Comparison of ENCODE assay signal across 8 cellular contexts in the genomic region with DNA sequence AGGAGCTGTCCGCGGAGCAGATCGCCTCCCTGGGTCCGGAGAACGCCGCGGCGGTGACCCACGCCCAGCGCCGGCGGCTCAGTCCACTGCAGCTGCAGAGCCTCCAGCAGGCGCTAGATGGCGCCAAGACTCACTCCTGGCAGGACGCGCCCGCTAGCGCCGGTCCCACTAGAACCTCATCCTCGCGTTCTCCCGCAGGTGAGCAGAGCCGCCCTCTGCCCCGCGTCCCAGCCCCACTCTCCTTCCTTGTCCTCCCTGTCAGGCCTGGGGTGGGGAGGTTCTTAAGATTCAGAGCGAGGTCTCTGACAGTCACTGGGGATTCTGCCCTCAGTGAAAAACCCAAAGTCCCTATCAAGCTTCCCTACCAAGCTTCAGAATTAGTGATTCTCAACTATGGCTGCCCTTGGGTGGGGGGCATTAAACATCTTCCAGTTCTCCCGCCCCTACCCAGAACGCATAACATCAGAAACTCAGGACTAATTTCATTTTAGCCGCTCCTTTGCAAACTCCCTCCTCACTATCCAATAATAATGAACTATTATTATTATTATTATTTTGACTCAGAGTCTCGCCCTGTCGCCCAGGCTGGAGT.
DNase-seq lines count a peak whose midpoint lies in the region; ATAC-seq, FAIRE-seq and TF ChIP-seq lines count a peak whose summit lies in the region.
"Not testable (repeated sequence)": the region's sequence is repeated elsewhere in the genome, so short reads cannot be mapped to it uniquely, and the experiment has no call there.

No MANE protein-coding gene starts in this region.

- not testable (repeated sequence) for TF ChIP-seq EP300 in HepG2 (IDR thresholded peaks at IDR 0.05; ENCODE audit: low read depth in 2 of 2, low read length in 2 of 2); HepG2 (CRISPR knock-in tag; IDR thresholded peaks at IDR 0.05; ENCODE audit: borderline replicate concordance)

- not testable (repeated sequence) for BruUV-seq in HepG2 (replicated peaks; lab: Mats Ljungman, UMichigan)

- H3K4me3 Mint-ChIP-seq in T-cell: not testable (repeated sequence)

- H3K27ac Mint-ChIP-seq in T-cell: not testable (repeated sequence)

- peak; percentile 30 for FAIRE-seq in HepG2 (lab: Jason Lieb, UNC)

- not testable (repeated sequence) for TF ChIP-seq POLR2A in body of pancreas (IDR thresholded peaks at IDR 0.05); HepG2 (IDR thresholded peaks at IDR 0.05; ENCODE audit: insufficient read depth in 1 of 2, low read depth in 2 of 2, low read length in 2 of 2)

- not testable (repeated sequence) for H2AFZ ChIP-seq in HepG2 (ENCODE audit: low read length)

- peak; percentile 72 for ATAC-seq in GM18511 (IDR thresholded peaks at IDR 0.05; ENCODE audit: unreplicated experiment)
- peak; percentile 30 for ATAC-seq in GM19468 (IDR thresholded peaks at IDR 0.05; ENCODE audit: extremely low read depth, unreplicated experiment)
- peak; percentile 94 for ATAC-seq in HG02642 (IDR thresholded peaks at IDR 0.05; ENCODE audit: poor library complexity, unreplicated experiment)
- ATAC-seq in HG03139 (IDR thresholded peaks at IDR 0.05; ENCODE audit: unreplicated experiment): peak; percentile 79
- ATAC-seq in T-cell (replicated peaks in 1 of 4): peak; percentile 87 to 97 (median 96)
- ATAC-seq in body of pancreas: peak; percentile 90
- ATAC-seq in HepG2: peak; percentile 99
- peak; percentile 77 for ATAC-seq in stimulated activated naive CD8-positive, alpha-beta T cell treated with anti-CD3 and anti-CD28 coated beads, Interleukin-15, Interleukin-2, amounts not matched to agents 100 U/mL and 50 U/mL, for 24 hours

- not testable (repeated sequence) for H3K4me1 ChIP-seq in body of pancreas; HepG2 (ENCODE audit: insufficient read depth, low read length)

- not testable (repeated sequence) for H3K27ac ChIP-seq in body of pancreas; HepG2 (ENCODE audit: extremely low read length, insufficient read depth, low read length)

- not testable (repeated sequence) for TF ChIP-seq RAD21 in HepG2 (CRISPR knock-in tag; IDR thresholded peaks at IDR 0.05)

- H3K27me3 ChIP-seq in body of pancreas: not testable (repeated sequence)
- H3K27me3 ChIP-seq in HepG2 (ENCODE audit: control insufficient read depth in 1 of 2, insufficient read depth in 2 of 2, low read length in 2 of 2): peaks cover 2 to 11% of the 10 kb centered on the region in 2 experiments; a peak in 3 of 5 replicates

- POLR2A ChIA-PET in T-cell (lab: Charles Lee); HepG2 (lab: Yijun Ruan, JAX): not testable (repeated sequence)

- TF ChIP-seq CTCF in body of pancreas (IDR thresholded peaks at IDR 0.05); HepG2 (CRISPR knock-in tag; IDR thresholded peaks at IDR 0.05): not testable (repeated sequence)

- not testable (repeated sequence) for H3K9me3 ChIP-seq in body of pancreas; HepG2 (ENCODE audit: low read length)

- not testable (repeated sequence) for H3K79me2 ChIP-seq in HepG2 (ENCODE audit: insufficient read depth, low read length)

- H4K20me1 ChIP-seq in HepG2 (ENCODE audit: insufficient read depth, low read length): not testable (repeated sequence)

- not testable (repeated sequence) for H3K36me3 ChIP-seq in body of pancreas (replicated peaks in 1 of 2; ENCODE audit: insufficient read depth in 1 of 2, low read depth in 2 of 2); HepG2 (replicated peaks in 1 of 2; ENCODE audit: control insufficient read depth in 1 of 2, insufficient read depth in 2 of 2, low read length in 2 of 2)

- CTCF ChIA-PET in T-cell (lab: Charles Lee); HepG2 (lab: Yijun Ruan, JAX; ENCODE audit: low intra/inter-chr PET ratio, low total read pairs): not testable (repeated sequence)

- WGBS in body of pancreas, 2 donors: no CpG with 5 or more reads among the region's 31 CpGs
- 31% methylated on average over 5 of the region's 31 CpGs for WGBS in HepG2 (ENCODE audit: low lambda C conversion rate)

- not testable (repeated sequence) for H3K4me2 ChIP-seq in HepG2 (ENCODE audit: low read depth, low read length)

- H3K27me3 Mint-ChIP-seq in T-cell: not testable (repeated sequence)

- H3K36me3 Mint-ChIP-seq in T-cell: not testable (repeated sequence)

- in situ Hi-C loops in HepG2 (cut with HindIII; ENCODE audit: extremely low pct_ligation_motif_present, low pct_unique_long_range_greater_than_20kb): not testable (repeated sequence)

- H3K4me1 Mint-ChIP-seq in T-cell: not testable (repeated sequence)

- H3K9ac ChIP-seq in HepG2 (ENCODE audit: insufficient read depth, low read depth, low read length): not testable (repeated sequence)

- H3K9me3 Mint-ChIP-seq in T-cell: not testable (repeated sequence)

- DNase-seq in T-cell; body of pancreas; HepG2 (ENCODE audit: low spot score); stimulated activated naive CD8-positive, alpha-beta T cell treated with anti-CD3 and anti-CD28 coated beads, Interleukin-15, Interleukin-2, amounts not matched to agents 100 U/mL and 50 U/mL, for 24 hours: not testable (repeated sequence)

- H3K4me3 ChIP-seq in body of pancreas; HepG2 (replicated peaks in 1 of 3; ENCODE audit: insufficient read depth in 1 of 3, low read depth in 2 of 3, low read length in 3 of 3): not testable (repeated sequence)

- intact Hi-C loops in body of pancreas (cut with DNase I); HepG2 (cut with micrococcal nuclease; ENCODE audit: unreplicated experiment): not testable (repeated sequence)

Comparison
In these comparisons a context has a peak if more than half of its experiments do, and no peak if none do; other contexts are left out.
1. ATAC-seq: peak in every context shown above with its lines; median percentile 99 in HepG2; 96 in T-cell; 94 in HG02642; 90 in body of pancreas; 79 in HG03139; 77 in stimulated activated naive CD8-positive, alpha-beta T cell treated with anti-CD3 and anti-CD28 coated beads, Interleukin-15, Interleukin-2, amounts not matched to agents 100 U/mL and 50 U/mL, for 24 hours; 72 in GM18511; 30 in GM19468.